Comparison of ENCODE assay signal across 1 cellular context in genomic region chr2:238060542-238061309, GRCh38.
A peak's percentile ranks its signal among the peaks of the same experiment; 100 is the strongest.
TF ChIP-seq lines count a peak whose summit lies in the region.

TSS of gene SCLY (plus strand) at chr2:238061001. CDS start at chr2:238061055, 54 bp downstream.

TF ChIP-seq in WTC11, 78 proteins besides CTCF, POLR2A, EP300 and RAD21 (continued from another document):
- peak; percentile 44; the same call in 1 of the 2 replicates for TF ChIP-seq MAX (CRISPR knock-in tag; IDR thresholded peaks at IDR 0.05)
- no peak for TF ChIP-seq STAT6 (CRISPR knock-in tag; conservative IDR thresholded peaks at IDR 0.05; ENCODE audit: low read depth)
- TF ChIP-seq SMAD4 (CRISPR knock-in tag; IDR thresholded peaks at IDR 0.05): no peak
- no peak for TF ChIP-seq JAZF1 (CRISPR knock-in tag; IDR thresholded peaks at IDR 0.05)
- TF ChIP-seq RORB (CRISPR knock-in tag; IDR thresholded peaks at IDR 0.05): no peak
- TF ChIP-seq KAT7 (CRISPR knock-in tag; IDR thresholded peaks at IDR 0.05; ENCODE audit: borderline replicate concordance): peak; percentile 69
- TF ChIP-seq USF1 (CRISPR knock-in tag; IDR thresholded peaks at IDR 0.05): peak; percentile 94
- TF ChIP-seq NFE2L1 (CRISPR knock-in tag; IDR thresholded peaks at IDR 0.05): no peak
- TF ChIP-seq GTF2I (CRISPR knock-in tag; conservative IDR thresholded peaks at IDR 0.05): no peak
- TF ChIP-seq PRRX2 (CRISPR knock-in tag; IDR thresholded peaks at IDR 0.05): 0 out of 2 replicates have a peak, but pooled peaks have one; percentile 45
- peak; percentile 82; the same call in 1 of the 2 replicates for TF ChIP-seq HMGXB4 (CRISPR knock-in tag; IDR thresholded peaks at IDR 0.05)
- no peak for TF ChIP-seq NR1H2 (CRISPR knock-in tag; IDR thresholded peaks at IDR 0.05)
- peak; percentile 97 for TF ChIP-seq USF2 (CRISPR knock-in tag; IDR thresholded peaks at IDR 0.05)
- no peak for TF ChIP-seq EMX1 (CRISPR knock-in tag; IDR thresholded peaks at IDR 0.05)
- TF ChIP-seq ATF3 (CRISPR knock-in tag; conservative IDR thresholded peaks at IDR 0.05): no peak
- no peak for TF ChIP-seq ELF4 (CRISPR knock-in tag; IDR thresholded peaks at IDR 0.05; ENCODE audit: low read depth)
- peak; percentile 77 for TF ChIP-seq NFYB (CRISPR knock-in tag; conservative IDR thresholded peaks at IDR 0.05; ENCODE audit: low read depth)
- peak; percentile 75; the same call in 1 of the 2 replicates for TF ChIP-seq ZNF138 (CRISPR knock-in tag; conservative IDR thresholded peaks at IDR 0.05)
- TF ChIP-seq ATF1 (CRISPR knock-in tag; IDR thresholded peaks at IDR 0.05): no peak
- TF ChIP-seq ATF6 (CRISPR knock-in tag; IDR thresholded peaks at IDR 0.05): no peak
- TF ChIP-seq ZNF532 (CRISPR knock-in tag; IDR thresholded peaks at IDR 0.05; ENCODE audit: borderline replicate concordance): no peak
- TF ChIP-seq TEAD1 (CRISPR knock-in tag; IDR thresholded peaks at IDR 0.05): no peak
- no peak for TF ChIP-seq IRF1 (CRISPR knock-in tag; IDR thresholded peaks at IDR 0.05)
- TF ChIP-seq CREM (CRISPR knock-in tag; IDR thresholded peaks at IDR 0.05): no peak
- TF ChIP-seq MXD4 (CRISPR knock-in tag; IDR thresholded peaks at IDR 0.05; ENCODE audit: borderline replicate concordance): no peak
- no peak for TF ChIP-seq CBFB (CRISPR knock-in tag; IDR thresholded peaks at IDR 0.05; ENCODE audit: low read depth)
- no peak for TF ChIP-seq E2F1 (CRISPR knock-in tag; IDR thresholded peaks at IDR 0.05)
- TF ChIP-seq AFF4 (CRISPR knock-in tag; IDR thresholded peaks at IDR 0.05; ENCODE audit: borderline replicate concordance): peak; percentile 68; the same call in 1 of the 2 replicates
- no peak for TF ChIP-seq CDX4 (CRISPR knock-in tag; IDR thresholded peaks at IDR 0.05; ENCODE audit: borderline replicate concordance)
- TF ChIP-seq SP1 (CRISPR knock-in tag; conservative IDR thresholded peaks at IDR 0.05): peak; percentile 90
